35 cellular contexts compared by ENCODE assay signal in genomic region chr10:121848082-121848481, GRCh38.
DNase-seq lines count a peak whose midpoint lies in the region; ATAC-seq, FAIRE-seq and TF ChIP-seq lines count a peak whose summit lies in the region.
"Had no signal": no experiment of that assay in that cellular context is flagged by ENCODE, and none has a peak within 500 bp of the region (broad histone marks: within the 10 kb centered on the region; RNA-seq: fewer than 3 reads in every experiment).

No MANE protein-coding gene starts in this region.

- no peaks in the 10 kb centered on the region for H3K79me2 ChIP-seq in HepG2 (ENCODE audit: insufficient read depth, low read length)
- no peaks in the 10 kb centered on the region for H3K79me2 ChIP-seq in GM12878 (ENCODE audit: control insufficient read depth, insufficient read depth, low read length)
- H3K79me2 ChIP-seq in K562 (ENCODE audit: control insufficient read depth, insufficient read depth, low read length) = no peaks in the 10 kb centered on the region
- no peaks in the 10 kb centered on the region for H3K79me2 ChIP-seq in neural cell (replicated peaks; ENCODE audit: insufficient read depth, low read length)

- no peak overlapping the region for H3K9ac ChIP-seq in HepG2 (ENCODE audit: insufficient read depth, low read depth, low read length)
- H3K9ac ChIP-seq in GM12878 (ENCODE audit: control insufficient read depth, insufficient read depth, low read length) = no peak overlapping the region
- no peak overlapping the region for H3K9ac ChIP-seq in K562 (ENCODE audit: insufficient read depth in 1 of 2, low read depth in 2 of 2, low read length in 2 of 2)
- no peak overlapping the region for H3K9ac ChIP-seq in neural cell (ENCODE audit: low read length)
- H3K9ac ChIP-seq: BLaER1; BLaER1 treated with 17β-estradiol and CSF1 and Interleukin-3, amounts not matched to agents 10 nM and 100 nM had no signal

- TF ChIP-seq CTCF in HepG2 (CRISPR knock-in tag; IDR thresholded peaks at IDR 0.05) (no peak), right lobe of liver (IDR thresholded peaks at IDR 0.05) (no peak), GM12878 (IDR thresholded peaks at IDR 0.05 in 2 of 3, conservative IDR thresholded peaks at IDR 0.05 in 1 of 3; ENCODE audit: control insufficient read depth in 2 of 3, extremely low read depth in 1 of 3, insufficient read depth in 1 of 3, low read depth in 3 of 3, low read length in 3 of 3) (no peak), K562 (IDR thresholded peaks at IDR 0.05 in 2 of 3, conservative IDR thresholded peaks at IDR 0.05 in 1 of 3; ENCODE audit: insufficient read depth in 2 of 3, low read depth in 1 of 3, low read length in 3 of 3) (no peak), neural cell (IDR thresholded peaks at IDR 0.05; ENCODE audit: poor library complexity, severe bottlenecking) (no peak)

- H3K4me1 ChIP-seq in HepG2 (ENCODE audit: insufficient read depth, low read length) (peaks cover 26% of the 10 kb centered on the region), right lobe of liver (peaks cover 0 to 6% (median 1%) of the 10 kb centered on the region in 4 donors), GM12878 (ENCODE audit: control insufficient read depth, insufficient read depth, low read length) (no peaks in the 10 kb centered on the region), K562 (replicated peaks in 1 of 2; ENCODE audit: control insufficient read depth in 2 of 2, insufficient read depth in 2 of 2, low read length in 2 of 2) (no peaks in the 10 kb centered on the region)
- H3K4me1 ChIP-seq: A549; BE2C; BLaER1; BLaER1 treated with 17β-estradiol and CSF1 and Interleukin-3, amounts not matched to agents 10 nM and 100 nM had no signal

- SMC1A ChIA-PET in GM12878 (lab: Charles Lee; ENCODE audit: uncharacterized antibody, unreplicated experiment) = interaction anchor here (1.2 kb wide), 1 partner anchor 14 kb away, joined by 3 read pairs; no protein-coding TSS in a partner anchor

- peaks cover 5 to 19% of the 10 kb centered on the region in 2 experiments; a peak in 4 of 5 replicates for H3K36me3 ChIP-seq in HepG2 (replicated peaks in 1 of 2; ENCODE audit: control insufficient read depth in 1 of 2, insufficient read depth in 2 of 2, low read length in 2 of 2)
- peaks cover 0 to 9% (median 4%) of the 10 kb centered on the region in 4 donors for H3K36me3 ChIP-seq in right lobe of liver
- peaks cover 0 to 6% of the 10 kb centered on the region in 2 experiments; a peak in 1 of 4 replicates for H3K36me3 ChIP-seq in GM12878 (ENCODE audit: control insufficient read depth in 2 of 2, insufficient read depth in 2 of 2, low read length in 1 of 2)
- H3K36me3 ChIP-seq in K562 (ENCODE audit: control insufficient read depth, insufficient read depth, low read length) = no peaks in the 10 kb centered on the region
- no peaks in the 10 kb centered on the region for H3K36me3 ChIP-seq in neural cell (ENCODE audit: insufficient read depth, low read length)
- H3K36me3 ChIP-seq: BE2C had no signal

- H3K27ac ChIP-seq in HepG2 (ENCODE audit: extremely low read length, insufficient read depth, low read length) = no peak overlapping the region
- H3K27ac ChIP-seq in right lobe of liver = no peak overlapping the region
- no peak overlapping the region for H3K27ac ChIP-seq in GM12878 (ENCODE audit: control insufficient read depth, insufficient read depth)
- H3K27ac ChIP-seq in K562 (ENCODE audit: extremely low read depth, low read depth, low read length) = no peak overlapping the region
- H3K27ac ChIP-seq in neural cell (ENCODE audit: low read length) = no peak overlapping the region
- H3K27ac ChIP-seq: 22Rv1; A549; BLaER1; BLaER1 treated with 17β-estradiol and CSF1 and Interleukin-3, amounts not matched to agents 10 nM and 100 nM; C4-2B had no signal

- in situ Hi-C loops in HepG2 (cut with HindIII; ENCODE audit: extremely low pct_ligation_motif_present, low pct_unique_long_range_greater_than_20kb) = no loop called here
- in situ Hi-C loops in GM12878 (cut with MboI) = no loop called here
- in situ Hi-C loops in K562 (cut with MboI) = no loop called here

- TF ChIP-seq RAD21 in HepG2 (CRISPR knock-in tag; IDR thresholded peaks at IDR 0.05) (no peak), GM12878 (IDR thresholded peaks at IDR 0.05; ENCODE audit: insufficient read depth, low read depth, low read length) (no peak), K562 (CRISPR knock-in tag; conservative IDR thresholded peaks at IDR 0.05 in 1 of 2, IDR thresholded peaks at IDR 0.05 in 1 of 2) (no peak), neural cell (conservative IDR thresholded peaks at IDR 0.05) (no peak)

- H2AFZ ChIP-seq in HepG2 (ENCODE audit: low read length) = no peak overlapping the region
- no peak overlapping the region for H2AFZ ChIP-seq in GM12878 (ENCODE audit: control insufficient read depth, low read depth, low read length)
- H2AFZ ChIP-seq in K562 (ENCODE audit: low read depth, low read length) = no peak overlapping the region
- H2AFZ ChIP-seq in neural cell (ENCODE audit: low read depth, low read length) = no peak overlapping the region

- H3K4me3 ChIP-seq in HepG2 (replicated peaks in 1 of 3; ENCODE audit: insufficient read depth in 1 of 3, low read depth in 2 of 3, low read length in 3 of 3) (no peak overlapping the region), right lobe of liver (no peak overlapping the region), GM12878 (no peak overlapping the region), K562 (no peak overlapping the region), neural cell (ENCODE audit: low read length) (no peak overlapping the region)
- H3K4me3 ChIP-seq: A549; BLaER1; BLaER1 treated with 17β-estradiol and CSF1 and Interleukin-3, amounts not matched to agents 10 nM and 100 nM had no signal

- H3F3A ChIP-seq in neural cell (ENCODE audit: insufficient read depth, low read length, poor library complexity, severe bottlenecking) = no peaks in the 10 kb centered on the region

- H3K9me2 ChIP-seq in neural cell (ENCODE audit: insufficient read depth, low read length) = no peaks in the 10 kb centered on the region

- H3K4me2 ChIP-seq in HepG2 (ENCODE audit: low read depth, low read length) (no peak overlapping the region), GM12878 (ENCODE audit: control insufficient read depth, insufficient read depth) (no peak overlapping the region), K562 (ENCODE audit: insufficient read depth, low read length) (no peak overlapping the region), neural cell (ENCODE audit: low read length) (no peak overlapping the region)
- H3K4me2 ChIP-seq: A549; BLaER1; BLaER1 treated with 17β-estradiol and CSF1 and Interleukin-3, amounts not matched to agents 10 nM and 100 nM had no signal

- H4K20me1 ChIP-seq in HepG2 (ENCODE audit: insufficient read depth, low read length) = peaks cover 10% of the 10 kb centered on the region
- no peaks in the 10 kb centered on the region for H4K20me1 ChIP-seq in GM12878 (ENCODE audit: control insufficient read depth, insufficient read depth)
- no peaks in the 10 kb centered on the region for H4K20me1 ChIP-seq in K562 (replicated peaks; ENCODE audit: control insufficient read depth, insufficient read depth, low read length)
- no peaks in the 10 kb centered on the region for H4K20me1 ChIP-seq in neural cell (ENCODE audit: insufficient read depth)
- H4K20me1 ChIP-seq: BLaER1 had no signal

- intact Hi-C loops in HepG2 (cut with micrococcal nuclease; ENCODE audit: unreplicated experiment) = no loop called here
- intact Hi-C loops in right lobe of liver (cut with DNase I) = no loop called here
- intact Hi-C loops in GM12878 (cut with micrococcal nuclease; ENCODE audit: unreplicated experiment) = no loop called here
- intact Hi-C loops in K562 (cut with micrococcal nuclease) = no loop called here

- BruUV-seq in HepG2 (replicated peaks; lab: Mats Ljungman, UMichigan) (no TSS peak), GM12878 (replicated peaks; lab: Mats Ljungman, UMichigan) (no TSS peak), K562 (replicated peaks; lab: Mats Ljungman, UMichigan) (no TSS peak)

- H3K9me1 ChIP-seq in K562 (ENCODE audit: control insufficient read depth, insufficient read depth, low read length) = no peaks in the 10 kb centered on the region

- no peak for TF ChIP-seq EP300 in HepG2 (IDR thresholded peaks at IDR 0.05; ENCODE audit: low read depth in 2 of 2, low read length in 2 of 2)
- TF ChIP-seq EP300 in HepG2 (CRISPR knock-in tag; IDR thresholded peaks at IDR 0.05; ENCODE audit: borderline replicate concordance) = no peak
- no peak for TF ChIP-seq EP300 in GM12878 (IDR thresholded peaks at IDR 0.05; ENCODE audit: borderline replicate concordance in 1 of 2, control insufficient read depth in 1 of 2, low read depth in 2 of 2, low read length in 2 of 2)
- TF ChIP-seq EP300 in K562 (IDR thresholded peaks at IDR 0.05; ENCODE audit: low read length) = no peak
- TF ChIP-seq EP300 in neural cell (conservative IDR thresholded peaks at IDR 0.05; ENCODE audit: poor library complexity, severe bottlenecking) = peak; percentile 15

- no peak for DNase-seq in HepG2 (ENCODE audit: low spot score)
- DNase-seq in right lobe of liver = no peak
- no peak for DNase-seq in GM12878 (ENCODE audit: low read depth, low spot score)
- DNase-seq in K562 (ENCODE audit: extremely low read depth in 1 of 4, low spot score in 3 of 4) = no peak
- no peak for DNase-seq in HPDE6-E6E7 (ENCODE audit: extremely low spot score)
- DNase-seq in NCI-H2081 (lab: John Stamatoyannopoulos, UW) = no peak
- no peak for DNase-seq in RPMI8226
- DNase-seq: 8988T; ACHN; AML-193; BE2C; C1 segment of cervical spinal cord; Caco-2; Calu3; CD4-positive, alpha-beta memory T cell; CD4-positive, alpha-beta T cell; CD4-positive, CD25-positive, alpha-beta regulatory T cell; CD8-positive, alpha-beta memory T cell; CD8-positive, alpha-beta T cell; COR-L47; DMS 273 treated with DMSO at 0.1 percent for 48 hours; DMS153; DMS53; DMS79; DMS79 treated with DMSO at 0.1 percent for 48 hours; DND-41; EL had no signal

- no peak for FAIRE-seq in HepG2 (lab: Jason Lieb, UNC)
- FAIRE-seq in GM12878 (lab: Jason Lieb, UNC) = no peak
- no peak for FAIRE-seq in K562 (lab: Jason Lieb, UNC)
- FAIRE-seq: A204.1, A549, D721Med had no signal

- POLR2A ChIA-PET in HepG2 (lab: Yijun Ruan, JAX) (no interaction called here), GM12878 (lab: Charles Lee) (no interaction called here), K562 (lab: Yijun Ruan, JAX) (no interaction called here)

- TF ChIP-seq POLR2A in HepG2 (IDR thresholded peaks at IDR 0.05; ENCODE audit: insufficient read depth in 1 of 2, low read depth in 2 of 2, low read length in 2 of 2) = no peak
- TF ChIP-seq POLR2A in right lobe of liver (IDR thresholded peaks at IDR 0.05) = no peak
- TF ChIP-seq POLR2A in GM12878 (IDR thresholded peaks at IDR 0.05; ENCODE audit: low read depth, low read length) = no peak
- no peak for TF ChIP-seq POLR2A in K562 (conservative IDR thresholded peaks at IDR 0.05)

- ATAC-seq in HepG2 (no peak), right lobe of liver (no peak), GM12878 (no peak), K562 (no peak)
- ATAC-seq: A549; CD8-positive, alpha-beta T cell had no signal

- RAD21 ChIA-PET in GM12878 (lab: Charles Lee; ENCODE audit: unreplicated experiment) = no interaction called here

- WGBS in HepG2 (ENCODE audit: low lambda C conversion rate) = 95% methylated on average over 8 of the region's 8 CpGs
- 90% methylated on average over 7 of the region's 8 CpGs for WGBS in right lobe of liver (ENCODE audit: insufficient coverage, low coverage, low lambda C conversion rate, missing lambda C conversion rate)
- WGBS in GM12878 (ENCODE audit: insufficient coverage, insufficient replicate concordance, low lambda C conversion rate, missing lambda C conversion rate) = 95% methylated on average over 8 of the region's 8 CpGs
- WGBS in K562 (ENCODE audit: insufficient coverage, low coverage, missing lambda C conversion rate) = 86% methylated on average over 7 of the region's 8 CpGs

- CTCF ChIA-PET in HepG2 (lab: Yijun Ruan, JAX; ENCODE audit: low intra/inter-chr PET ratio, low total read pairs) (no interaction called here), GM12878 (lab: Yijun Ruan, JAX) (no interaction called here), K562 (lab: Yijun Ruan, JAX; ENCODE audit: low intra/inter-chr PET ratio) (no interaction called here)

- H3K27me3 ChIP-seq in HepG2 (ENCODE audit: control insufficient read depth in 1 of 2, insufficient read depth in 2 of 2, low read length in 2 of 2) = no peaks in the 10 kb centered on the region
- H3K27me3 ChIP-seq in right lobe of liver = no peaks in the 10 kb centered on the region
- no peaks in the 10 kb centered on the region for H3K27me3 ChIP-seq in GM12878 (replicated peaks in 1 of 2; ENCODE audit: control insufficient read depth in 2 of 2, insufficient read depth in 2 of 2, low read length in 1 of 2)
- no peaks in the 10 kb centered on the region for H3K27me3 ChIP-seq in K562 (ENCODE audit: control insufficient read depth in 2 of 2, insufficient read depth in 2 of 2, low read length in 2 of 2)
- H3K27me3 ChIP-seq in neural cell (ENCODE audit: insufficient read depth, low read depth, low read length) = no peaks in the 10 kb centered on the region
- H3K27me3 ChIP-seq: BE2C; BLaER1; BLaER1 treated with 17β-estradiol and CSF1 and Interleukin-3, amounts not matched to agents 10 nM and 100 nM had no signal

- H3K9me3 ChIP-seq in HepG2 (ENCODE audit: low read length) = peaks cover 6% of the 10 kb centered on the region; the same call in 1 of the 2 replicates
- H3K9me3 ChIP-seq in right lobe of liver = no peaks in the 10 kb centered on the region
- no peaks in the 10 kb centered on the region; the same call in 2 of the 3 replicates for H3K9me3 ChIP-seq in GM12878 (replicated peaks; ENCODE audit: control insufficient read depth, insufficient read depth, low read length)
- H3K9me3 ChIP-seq in K562 (replicated peaks; ENCODE audit: control insufficient read depth, insufficient read depth, low read depth, low read length) = no peaks in the 10 kb centered on the region
- H3K9me3 ChIP-seq in neural cell (ENCODE audit: low read length) = no peaks in the 10 kb centered on the region
- H3K9me3 ChIP-seq: A549, BE2C, Caco-2 had no signal

Comparison
In these comparisons a context has a peak if more than half of its experiments do, and no peak if none do; other contexts are left out.
1. Of the 241 proteins assayed by ChIP-seq in both HepG2 and K562: peak only in HepG2: none; only in K562: none; in both: ZNF24; in neither: 240.